ENCODE assay signal across 8 cellular contexts in the genomic region with DNA sequence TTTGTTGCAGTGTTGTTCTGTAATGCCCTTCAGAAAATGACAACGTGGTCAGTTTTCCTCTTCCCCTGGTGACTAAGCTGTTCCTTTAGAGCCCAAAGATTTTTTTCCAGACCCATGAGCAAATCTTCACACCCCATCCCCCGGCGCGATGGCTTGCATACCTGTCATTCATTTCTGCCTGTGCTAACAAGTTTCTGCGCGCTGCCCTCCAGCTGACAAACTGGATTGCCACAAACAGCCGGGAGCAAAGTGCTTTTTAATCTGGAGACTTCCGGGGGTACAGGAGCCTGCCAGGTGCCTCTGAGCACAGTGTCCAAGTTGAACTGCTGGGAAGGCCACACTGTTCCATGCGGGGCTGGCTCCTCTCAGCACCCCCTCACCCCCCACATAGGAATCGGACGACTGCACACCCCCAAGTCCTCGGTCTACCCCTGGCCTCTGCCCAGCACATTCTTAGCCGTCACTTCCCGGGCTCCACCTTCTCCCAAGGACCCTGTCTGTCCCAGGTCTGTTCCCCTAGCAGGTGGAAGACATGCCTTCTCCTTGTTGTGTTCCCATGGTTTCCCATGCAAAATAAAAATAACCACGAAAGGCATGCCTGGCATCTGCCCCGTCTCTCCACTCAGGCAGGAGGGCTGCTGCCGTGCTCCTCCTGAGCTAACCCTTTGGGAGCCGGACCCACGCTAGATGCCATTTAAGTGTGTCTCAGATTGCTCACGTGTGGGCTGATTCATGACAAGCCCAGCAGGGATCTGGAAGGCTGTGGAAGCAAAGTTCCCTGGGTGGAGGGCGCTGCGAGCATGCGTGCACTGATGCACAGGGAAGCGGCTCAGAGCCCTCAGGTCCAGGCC. TPM values are rescaled to one million over a fixed set of nuclear protein-coding genes. Genes with fewer than 3 reads are reported as not detected.
DNase-seq lines count a peak whose midpoint lies in the region; ATAC-seq and TF ChIP-seq lines count a peak whose summit lies in the region.

No MANE protein-coding gene starts in this region.

- no peaks in the 10 kb centered on the region for H3K9me3 Mint-ChIP-seq in CD4-positive, alpha-beta T cell

- POLR2A ChIA-PET in PC-9 (lab: Charles Lee; ENCODE audit: unreplicated experiment) = interaction anchor here (0.6 to 0.7 kb wide), 3 partner anchors 13 to 83 kb away, joined by 3 to 4 read pairs (median 4); no protein-coding TSS in a partner anchor
- POLR2A ChIA-PET in CD4-positive, alpha-beta T cell (lab: Charles Lee) = no interaction called here

- peak overlapping the region; percentile 67 for H3K4me2 ChIP-seq in PC-9

- H3K4me1 ChIP-seq in PC-9 (replicated peaks; ENCODE audit: insufficient read depth) = peaks cover 20% of the 10 kb centered on the region

- peaks cover 22% of the 10 kb centered on the region; the same call in 1 of the 2 replicates for H3F3A ChIP-seq in PC-9 (ENCODE audit: insufficient read depth, low read depth)

- DNase-seq in AG08396 (ENCODE audit: low spot score) (peak; percentile 75), PC-9 (peak; percentile 92 to 95), fibroblast of peridontal ligament (ENCODE audit: extremely low read depth) (peak; percentile 35), non-pigmented ciliary epithelial cell (ENCODE audit: low read depth) (peak; percentile 74), GOT3 (lab: John Stamatoyannopoulos, UW) (no peak), NOMO-1 treated with dmso at 0.1 percent for 144 hours (lab: John Stamatoyannopoulos, UW; ENCODE audit: unreplicated experiment) (no peak)
- DNase-seq in activated CD8-positive, alpha-beta memory T cell treated with anti-CD3 and anti-CD28 coated beads, Interleukin-2, amount 50 U/mL, for 4 hours = no peak
- no peak for DNase-seq in CD4-positive, alpha-beta T cell

- ATAC-seq in CD4-positive, alpha-beta T cell (ENCODE audit: poor library complexity) = no peak

- TF ChIP-seq CTCF in PC-9 (conservative IDR thresholded peaks at IDR 0.05) = no peak
- no peak for TF ChIP-seq CTCF in CD4-positive, alpha-beta T cell (IDR thresholded peaks at IDR 0.05)

- no peaks in the 10 kb centered on the region for H4K20me1 ChIP-seq in PC-9 (ENCODE audit: insufficient read depth)

- no peaks in the 10 kb centered on the region for H3K27me3 Mint-ChIP-seq in CD4-positive, alpha-beta T cell

- peaks cover 7% of the 10 kb centered on the region; the same call in 1 of the 2 replicates for H3K36me3 ChIP-seq in PC-9 (ENCODE audit: low read depth)

- H3K4me3 Mint-ChIP-seq in CD4-positive, alpha-beta T cell = no peak overlapping the region

- no peak overlapping the region for H2AFZ ChIP-seq in PC-9

- H3K27ac ChIP-seq in PC-9 = peak overlapping the region; percentile 53
- H3K27ac ChIP-seq in CD4-positive, alpha-beta T cell (ENCODE audit: low read depth, low read length) = no peak overlapping the region

- no peak overlapping the region for H3K27ac Mint-ChIP-seq in CD4-positive, alpha-beta T cell

- no peaks in the 10 kb centered on the region for H3K9me2 ChIP-seq in PC-9 (ENCODE audit: insufficient read depth)

- CTCF ChIA-PET in PC-9 (lab: Charles Lee) = no interaction called here
- CTCF ChIA-PET in CD4-positive, alpha-beta T cell (lab: Charles Lee) = no interaction called here

- no peaks in the 10 kb centered on the region for H3K4me1 Mint-ChIP-seq in CD4-positive, alpha-beta T cell (ENCODE audit: low read depth)

- no peaks in the 10 kb centered on the region for H3K27me3 ChIP-seq in PC-9 (ENCODE audit: insufficient read depth, low read depth)
- no peaks in the 10 kb centered on the region for H3K27me3 ChIP-seq in CD4-positive, alpha-beta T cell (ENCODE audit: control insufficient read depth, insufficient read depth, low read length)

- no peaks in the 10 kb centered on the region for H3K79me2 ChIP-seq in PC-9 (ENCODE audit: low read depth)

- no peak overlapping the region for H3K4me3 ChIP-seq in PC-9

- peaks cover 40% of the 10 kb centered on the region for H3K36me3 Mint-ChIP-seq in CD4-positive, alpha-beta T cell (ENCODE audit: low read depth)

- no TSS peak for BruUV-seq in PC-9 (replicated peaks; lab: Mats Ljungman, UMichigan)

- no peaks in the 10 kb centered on the region for H3K9me3 ChIP-seq in PC-9 (ENCODE audit: insufficient read depth, low read depth)
- no peaks in the 10 kb centered on the region for H3K9me3 ChIP-seq in CD4-positive, alpha-beta T cell (ENCODE audit: control insufficient read depth, low read length)

- intact Hi-C loops in PC-9 (cut with micrococcal nuclease; ENCODE audit: unreplicated experiment) = loop anchor here (1.0 kb wide), 1 partner anchor 63 kb away; no protein-coding TSS in a partner anchor
- intact Hi-C loops in CD4-positive, alpha-beta T cell (cut with DNase I, micrococcal nuclease) = no loop called here

RNA-seq across cellular contexts. Expression of gene RILPL1, which starts 14.1 kb away (rescaled TPM):
- total RNA-seq in PC-9 (2021) = 11.5 and 15.3 TPM in 2 replicates
- total RNA-seq in CD4-positive, alpha-beta T cell = 1 to 10 TPM; 3.3 to 3.4 TPM

Comparison
In these comparisons a context has a peak if more than half of its experiments do, and no peak if none do; other contexts are left out.
1. DNase-seq: peak in AG08396 (single experiment), PC-9 (2 of 2), fibroblast of peridontal ligament (single experiment) and non-pigmented ciliary epithelial cell (single experiment); none in activated CD8-positive, alpha-beta memory T cell treated with anti-CD3 and anti-CD28 coated beads, Interleukin-2, amount 50 U/mL, for 4 hours (single experiment), CD4-positive, alpha-beta T cell (0 of 10), GOT3 (single experiment) and NOMO-1 treated with dmso at 0.1 percent for 144 hours (single experiment).